In the genomic region with DNA sequence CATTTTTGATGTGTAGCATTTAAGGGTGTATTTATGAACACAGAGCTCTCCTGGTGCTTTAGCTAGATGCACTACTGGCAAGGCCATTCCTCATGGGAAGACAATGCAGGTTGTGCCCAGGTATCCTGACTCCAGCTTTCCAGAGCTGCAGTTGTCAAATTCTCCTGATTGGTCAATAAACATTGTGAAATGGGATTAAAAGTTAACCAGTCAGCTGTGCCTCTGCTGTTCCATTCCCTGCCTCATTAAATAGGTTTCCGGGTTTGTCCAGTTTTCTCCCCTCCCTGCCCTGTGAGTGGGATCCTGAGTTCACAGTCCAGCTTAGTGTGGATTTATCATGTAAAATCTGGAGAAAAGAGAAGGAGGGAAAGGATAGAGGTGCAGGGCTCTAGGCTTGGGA, we compare ENCODE assay signal across 22 cellular contexts.
DNase-seq lines count a peak whose midpoint lies in the region; ATAC-seq and TF ChIP-seq lines count a peak whose summit lies in the region.
"Had no signal": no experiment of that assay in that cellular context is flagged by ENCODE, and none has a peak within 500 bp of the region (broad histone marks: within the 10 kb centered on the region; RNA-seq: fewer than 3 reads in every experiment).

No MANE protein-coding gene starts in this region.

- H3K27ac ChIP-seq in liver (ENCODE audit: low read depth in 1 of 2, low read length in 2 of 2) = no peak overlapping the region

- CTCF ChIA-PET in Calu3 (lab: Charles Lee) (no interaction called here), HEK293T (lab: Yijun Ruan, JAX) (no interaction called here)

- no peak for ATAC-seq in GM21390 (IDR thresholded peaks at IDR 0.05; ENCODE audit: unreplicated experiment)
- ATAC-seq: GM12878 had no signal

- no peak overlapping the region for H3K9ac ChIP-seq in liver (ENCODE audit: low read depth in 1 of 2, low read length in 2 of 2)
- H3K9ac ChIP-seq: SK-N-SH had no signal

- no peaks in the 10 kb centered on the region for H3K36me3 ChIP-seq in liver (ENCODE audit: control insufficient read depth in 4 of 4, insufficient read depth in 3 of 4, low read depth in 1 of 4, low read length in 3 of 4)

- BruUV-seq in Calu3 (replicated peaks; lab: Mats Ljungman, UMichigan) = no TSS peak

- POLR2A ChIA-PET in HEK293T (lab: Yijun Ruan, JAX) = no interaction called here

- H3K27me3 ChIP-seq in liver (ENCODE audit: control insufficient read depth in 4 of 4, insufficient read depth in 4 of 4, low read length in 3 of 4) = no peaks in the 10 kb centered on the region

- H3K4me1 Mint-ChIP-seq in Calu3 (ENCODE audit: low read depth, unreplicated experiment) = peaks cover 13% of the 10 kb centered on the region
- H3K4me1 Mint-ChIP-seq: B cell, CD14-positive monocyte had no signal

- no peak overlapping the region for H3K4me3 Mint-ChIP-seq in Calu3 (ENCODE audit: low read depth, unreplicated experiment)
- H3K4me3 Mint-ChIP-seq: B cell, CD14-positive monocyte, HFFc6 had no signal

- peaks cover 2 to 9% (median 3%) of the 10 kb centered on the region in 4 donors for H3K4me1 ChIP-seq in liver (ENCODE audit: control insufficient read depth in 4 of 4, insufficient read depth in 4 of 4, low read length in 3 of 4)

- H3K9me3 ChIP-seq in liver (ENCODE audit: control insufficient read depth in 4 of 4, low read length in 3 of 4) = no peaks in the 10 kb centered on the region
- H3K9me3 ChIP-seq: SK-N-SH had no signal

- TF ChIP-seq RAD21 in liver (IDR thresholded peaks at IDR 0.05) = peak in 1 of 2 donors; percentile 37

- H3K36me3 Mint-ChIP-seq in Calu3 (ENCODE audit: insufficient read depth, unreplicated experiment) = no peaks in the 10 kb centered on the region
- H3K36me3 Mint-ChIP-seq: CD14-positive monocyte had no signal

- TF ChIP-seq CTCF in Calu3 (IDR thresholded peaks at IDR 0.05; ENCODE audit: unreplicated experiment) (no peak), epithelial cell of proximal tubule (conservative IDR thresholded peaks at IDR 0.05; ENCODE audit: low read depth, low read length) (no peak), liver (IDR thresholded peaks at IDR 0.05; ENCODE audit: low read depth, low read length, missing input control) (no peak)

- WGBS in liver = 32% methylated on average over 1 of the region's 1 CpG

- no peak overlapping the region for H3K27ac Mint-ChIP-seq in Calu3 (ENCODE audit: unreplicated experiment)
- H3K27ac Mint-ChIP-seq: B cell, CD14-positive monocyte, HFFc6 had no signal

- H3K4me3 ChIP-seq in epithelial cell of proximal tubule (ENCODE audit: low read depth, low read length) (no peak overlapping the region), liver (ENCODE audit: low read depth in 1 of 3, low read length in 3 of 3) (no peak overlapping the region)
- H3K4me3 ChIP-seq: GM12878 had no signal

- H3K9me3 Mint-ChIP-seq in Calu3 (ENCODE audit: low read depth, unreplicated experiment) = no peaks in the 10 kb centered on the region

- peak; percentile 5 for DNase-seq in Calu3
- DNase-seq in epithelial cell of proximal tubule (ENCODE audit: low read depth) = peak; percentile 64
- peak; percentile 90 for DNase-seq in renal cortical epithelial cell (ENCODE audit: low read depth)
- DNase-seq in Ammon's horn (ENCODE audit: low spot score) = no peak
- no peak for DNase-seq in HEK293T (ENCODE audit: extremely low spot score)
- DNase-seq: DND-41; H7; HFFc6; KG1; NCI-H1092; NCI-H1436; NCI-H1930; NCI-H2227 treated with DMSO at 0.1 percent for 48 hours; NCI-H510A; NK-92 treated with Interleukin-12 subunit alpha and Interleukin-12 subunit beta, amount 100 ng/mL, for 24 hours; SIG-M5; SK-N-SH had no signal

- no peaks in the 10 kb centered on the region for H3K27me3 Mint-ChIP-seq in Calu3 (ENCODE audit: unreplicated experiment)

- intact Hi-C loops in Calu3 (cut with micrococcal nuclease; ENCODE audit: unreplicated experiment) = loop anchor here (2.0 to 10.0 kb wide), 2 partner anchors 15 to 143 kb away; no protein-coding TSS in a partner anchor

TF ChIP-seq in liver, 16 proteins besides CTCF, POLR2A, EP300 and RAD21 (continues in another document):
- TF ChIP-seq, protein P1, sequence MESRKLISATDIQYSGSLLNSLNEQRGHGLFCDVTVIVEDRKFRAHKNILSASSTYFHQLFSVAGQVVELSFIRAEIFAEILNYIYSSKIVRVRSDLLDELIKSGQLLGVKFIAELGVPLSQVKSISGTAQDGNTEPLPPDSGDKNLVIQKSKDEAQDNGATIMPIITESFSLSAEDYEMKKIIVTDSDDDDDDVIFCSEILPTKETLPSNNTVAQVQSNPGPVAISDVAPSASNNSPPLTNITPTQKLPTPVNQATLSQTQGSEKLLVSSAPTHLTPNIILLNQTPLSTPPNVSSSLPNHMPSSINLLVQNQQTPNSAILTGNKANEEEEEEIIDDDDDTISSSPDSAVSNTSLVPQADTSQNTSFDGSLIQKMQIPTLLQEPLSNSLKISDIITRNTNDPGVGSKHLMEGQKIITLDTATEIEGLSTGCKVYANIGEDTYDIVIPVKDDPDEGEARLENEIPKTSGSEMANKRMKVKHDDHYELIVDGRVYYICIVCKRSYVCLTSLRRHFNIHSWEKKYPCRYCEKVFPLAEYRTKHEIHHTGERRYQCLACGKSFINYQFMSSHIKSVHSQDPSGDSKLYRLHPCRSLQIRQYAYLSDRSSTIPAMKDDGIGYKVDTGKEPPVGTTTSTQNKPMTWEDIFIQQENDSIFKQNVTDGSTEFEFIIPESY (IDR thresholded peaks at IDR 0.05) = peak; percentile 21
- TF ChIP-seq, protein P2, sequence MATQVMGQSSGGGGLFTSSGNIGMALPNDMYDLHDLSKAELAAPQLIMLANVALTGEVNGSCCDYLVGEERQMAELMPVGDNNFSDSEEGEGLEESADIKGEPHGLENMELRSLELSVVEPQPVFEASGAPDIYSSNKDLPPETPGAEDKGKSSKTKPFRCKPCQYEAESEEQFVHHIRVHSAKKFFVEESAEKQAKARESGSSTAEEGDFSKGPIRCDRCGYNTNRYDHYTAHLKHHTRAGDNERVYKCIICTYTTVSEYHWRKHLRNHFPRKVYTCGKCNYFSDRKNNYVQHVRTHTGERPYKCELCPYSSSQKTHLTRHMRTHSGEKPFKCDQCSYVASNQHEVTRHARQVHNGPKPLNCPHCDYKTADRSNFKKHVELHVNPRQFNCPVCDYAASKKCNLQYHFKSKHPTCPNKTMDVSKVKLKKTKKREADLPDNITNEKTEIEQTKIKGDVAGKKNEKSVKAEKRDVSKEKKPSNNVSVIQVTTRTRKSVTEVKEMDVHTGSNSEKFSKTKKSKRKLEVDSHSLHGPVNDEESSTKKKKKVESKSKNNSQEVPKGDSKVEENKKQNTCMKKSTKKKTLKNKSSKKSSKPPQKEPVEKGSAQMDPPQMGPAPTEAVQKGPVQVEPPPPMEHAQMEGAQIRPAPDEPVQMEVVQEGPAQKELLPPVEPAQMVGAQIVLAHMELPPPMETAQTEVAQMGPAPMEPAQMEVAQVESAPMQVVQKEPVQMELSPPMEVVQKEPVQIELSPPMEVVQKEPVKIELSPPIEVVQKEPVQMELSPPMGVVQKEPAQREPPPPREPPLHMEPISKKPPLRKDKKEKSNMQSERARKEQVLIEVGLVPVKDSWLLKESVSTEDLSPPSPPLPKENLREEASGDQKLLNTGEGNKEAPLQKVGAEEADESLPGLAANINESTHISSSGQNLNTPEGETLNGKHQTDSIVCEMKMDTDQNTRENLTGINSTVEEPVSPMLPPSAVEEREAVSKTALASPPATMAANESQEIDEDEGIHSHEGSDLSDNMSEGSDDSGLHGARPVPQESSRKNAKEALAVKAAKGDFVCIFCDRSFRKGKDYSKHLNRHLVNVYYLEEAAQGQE (IDR thresholded peaks at IDR 0.05) = peak; percentile 31

TF ChIP-seq in HEK293T, 16 proteins besides CTCF, POLR2A, EP300 and RAD21:
- TF ChIP-seq FOXM1 (IDR thresholded peaks at IDR 0.05; ENCODE audit: borderline replicate concordance) (no peak), TARDBP (IDR thresholded peaks at IDR 0.05) (no peak), ARNT (IDR thresholded peaks at IDR 0.05) (no peak), SUZ12 (IDR thresholded peaks at IDR 0.05) (no peak), NFRKB (IDR thresholded peaks at IDR 0.05) (no peak), SP1 (IDR thresholded peaks at IDR 0.05) (no peak), L3MBTL2 (conservative IDR thresholded peaks at IDR 0.05) (no peak), LEF1 (IDR thresholded peaks at IDR 0.05; ENCODE audit: borderline replicate concordance) (no peak), ELF4 (IDR thresholded peaks at IDR 0.05) (no peak), FOXA1 (IDR thresholded peaks at IDR 0.05) (no peak), HDGF (IDR thresholded peaks at IDR 0.05; ENCODE audit: borderline replicate concordance) (no peak), CTBP1 (IDR thresholded peaks at IDR 0.05; ENCODE audit: borderline replicate concordance) (no peak), BHLHE40 (IDR thresholded peaks at IDR 0.05; ENCODE audit: borderline replicate concordance) (no peak), FOXK2 (IDR thresholded peaks at IDR 0.05) (no peak)
- TF ChIP-seq, protein P3, sequence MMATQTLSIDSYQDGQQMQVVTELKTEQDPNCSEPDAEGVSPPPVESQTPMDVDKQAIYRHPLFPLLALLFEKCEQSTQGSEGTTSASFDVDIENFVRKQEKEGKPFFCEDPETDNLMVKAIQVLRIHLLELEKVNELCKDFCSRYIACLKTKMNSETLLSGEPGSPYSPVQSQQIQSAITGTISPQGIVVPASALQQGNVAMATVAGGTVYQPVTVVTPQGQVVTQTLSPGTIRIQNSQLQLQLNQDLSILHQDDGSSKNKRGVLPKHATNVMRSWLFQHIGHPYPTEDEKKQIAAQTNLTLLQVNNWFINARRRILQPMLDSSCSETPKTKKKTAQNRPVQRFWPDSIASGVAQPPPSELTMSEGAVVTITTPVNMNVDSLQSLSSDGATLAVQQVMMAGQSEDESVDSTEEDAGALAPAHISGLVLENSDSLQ (IDR thresholded peaks at IDR 0.05) = no peak

Comparison
In these comparisons a context has a peak if more than half of its experiments do, and no peak if none do; other contexts are left out.
1. DNase-seq: peak in Calu3 (single experiment), epithelial cell of proximal tubule (single experiment) and renal cortical epithelial cell (single experiment); none in Ammon's horn (single experiment) and HEK293T (single experiment).